8 cellular contexts compared by ENCODE assay signal in genomic region chr9:4983541-4984165, GRCh38. TPM values are rescaled to one million over a fixed set of nuclear protein-coding genes. Genes with fewer than 3 reads are reported as not detected.
DNase-seq lines count a peak whose midpoint lies in the region; ATAC-seq and TF ChIP-seq lines count a peak whose summit lies in the region.

No MANE protein-coding gene starts in this region.

- DNase-seq in AG09309 (ENCODE audit: low read depth) (no peak), astrocyte of the cerebellum (ENCODE audit: low read depth) (no peak), HuH-7 (ENCODE audit: low spot score) (no peak)
- DNase-seq in central memory CD4-positive, alpha-beta T cell = no peak

- H3K36me3 ChIP-seq in HUES6 (ENCODE audit: control insufficient read depth, insufficient read depth, low read length) (no peaks in the 10 kb centered on the region), mesodermal cell (ENCODE audit: control insufficient read depth, insufficient read depth, low read length) (no peaks in the 10 kb centered on the region)

- 63 to 75% methylated on average over 2 to 3 of the region's 5 CpGs for WGBS in mesodermal cell (ENCODE audit: insufficient coverage in 2 of 2), 2 experiments

- H3K9ac ChIP-seq in HUES6 (ENCODE audit: low read length) = peak overlapping the region; percentile 80

- H3K4me3 ChIP-seq in AG09309 (ENCODE audit: control insufficient read depth, low read depth, low read length) (peak overlapping the region; percentile 76; the same call in 1 of the 2 replicates), HUES6 (ENCODE audit: low read depth, low read length) (peak overlapping the region; percentile 63), astrocyte of the cerebellum (ENCODE audit: low read depth, low read length) (peak overlapping the region; percentile 60), mesodermal cell (ENCODE audit: extremely low read depth, insufficient read depth, low read length, poor library complexity, severe bottlenecking) (peak overlapping the region; percentile 75)

- peaks cover 15% of the 10 kb centered on the region for H3K4me1 ChIP-seq in HUES6 (ENCODE audit: control insufficient read depth, insufficient read depth, low read length)
- H3K4me1 ChIP-seq in mesodermal cell (ENCODE audit: control insufficient read depth, insufficient read depth, low read length, poor library complexity, severe bottlenecking) = peaks cover 21% of the 10 kb centered on the region

- H3K9me3 ChIP-seq in HUES6 (ENCODE audit: control insufficient read depth, insufficient read depth, low read depth, low read length) (no peaks in the 10 kb centered on the region), mesodermal cell (ENCODE audit: control insufficient read depth, low read length) (no peaks in the 10 kb centered on the region)

- in situ Hi-C loops in astrocyte of the cerebellum (cut with HindIII; ENCODE audit: low sequenced_read_pairs) = no loop called here

- H3K27ac ChIP-seq in HUES6 (ENCODE audit: low read depth, low read length) (no peak overlapping the region), mesodermal cell (ENCODE audit: low read depth, low read length, severe bottlenecking) (peak overlapping the region; percentile 95)

- no peak for ATAC-seq in GM21526 (IDR thresholded peaks at IDR 0.05; ENCODE audit: low FRiP score, unreplicated experiment)
- no peak for ATAC-seq in GM21367 (IDR thresholded peaks at IDR 0.05; ENCODE audit: unreplicated experiment)

- H3K27me3 ChIP-seq in HUES6 (ENCODE audit: control insufficient read depth, insufficient read depth, low read length) = no peaks in the 10 kb centered on the region

- no peak for TF ChIP-seq CTCF in AG09309 (IDR thresholded peaks at IDR 0.05; ENCODE audit: control insufficient read depth, insufficient read depth, low read depth, low read length, missing control alignments)
- TF ChIP-seq CTCF in astrocyte of the cerebellum (IDR thresholded peaks at IDR 0.05; ENCODE audit: low read depth, low read length, missing control alignments) = no peak

RNA-seq across cellular contexts. Expression of gene JAK2, which starts 1.4 kb away (rescaled TPM):
- polyA plus RNA-seq in mesodermal cell (2013, experiment 1 of 2) = 10.8 TPM
- polyA plus RNA-seq in mesodermal cell (2013, experiment 2 of 2) = 11.4 TPM
